In the genomic region with DNA sequence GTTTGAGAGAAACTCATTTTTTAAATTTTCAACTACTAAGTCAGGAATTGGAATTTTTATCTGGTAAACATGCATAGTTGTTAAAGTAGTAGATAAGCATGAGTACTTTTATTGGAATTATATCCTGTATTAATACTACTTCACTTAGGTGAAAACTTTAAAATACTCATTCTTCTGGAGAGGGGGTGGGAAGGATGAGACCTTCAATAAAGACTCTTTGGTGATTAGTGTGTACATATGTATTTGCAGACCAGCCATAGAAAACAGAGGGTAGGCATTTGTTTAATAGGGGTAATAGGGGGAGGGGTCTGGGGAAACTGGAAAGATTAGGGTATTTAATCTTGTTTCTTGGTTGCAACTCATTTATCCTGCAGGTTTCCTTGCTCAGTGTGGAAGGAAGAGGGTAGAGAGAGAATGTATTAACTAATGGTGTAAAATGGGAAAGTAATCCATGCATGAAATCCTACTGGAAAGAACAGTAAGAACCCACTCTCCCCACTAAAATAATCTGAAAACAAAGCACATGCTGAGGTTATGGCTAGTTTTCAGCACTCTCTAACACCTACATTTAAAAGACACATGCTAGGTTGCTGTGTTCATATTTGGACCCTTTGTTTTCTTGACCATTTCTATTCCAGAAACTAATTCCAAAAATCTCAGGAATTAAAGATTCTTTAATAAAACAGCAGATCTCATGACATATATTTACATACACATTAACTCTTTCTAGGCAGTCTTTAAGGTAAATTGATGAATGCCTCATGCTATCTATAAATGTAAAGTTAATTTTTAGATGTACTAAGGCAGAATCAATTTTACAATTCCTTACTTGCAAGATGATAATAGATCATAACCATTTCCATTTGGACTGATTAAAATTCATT, we compare ENCODE assay signal across 16 cellular contexts. TPM values are rescaled to one million over a fixed set of nuclear protein-coding genes. Genes with fewer than 3 reads are reported as not detected.
DNase-seq lines count a peak whose midpoint lies in the region; ATAC-seq, FAIRE-seq and TF ChIP-seq lines count a peak whose summit lies in the region.
"Had no signal": no experiment of that assay in that cellular context is flagged by ENCODE, and none has a peak within 500 bp of the region (broad histone marks: within the 10 kb centered on the region; RNA-seq: fewer than 3 reads in every experiment).

No MANE protein-coding gene starts in this region.

- peak; percentile 63 for FAIRE-seq in A549 (lab: Jason Lieb, UNC)

- no peaks in the 10 kb centered on the region for H3K36me3 Mint-ChIP-seq in endodermal cell (ENCODE audit: low read depth)
- H3K36me3 Mint-ChIP-seq: stimulated activated memory B cell treated with anti-CD40 and anti-IgM and Interleukin-4, amounts not matched to agents 10 μg/mL and 1 μg/mL and 100 μg/mL, for 72 hours had no signal

- CTCF ChIA-PET in A549 (lab: Yijun Ruan, JAX): interaction anchor here (1.1 kb wide), 1 partner anchor 204 kb away, joined by 3 read pairs; no protein-coding TSS in a partner anchor

- H3K4me3 Mint-ChIP-seq in endodermal cell: peak overlapping the region; percentile 51
- H3K4me3 Mint-ChIP-seq: activated T-cell treated with anti-CD3 and anti-CD28 coated beads, Interleukin-2, amount 50 U/mL, for 72 hours; effector memory CD8-positive, alpha-beta T cell; stimulated activated memory B cell treated with anti-CD40 and anti-IgM and Interleukin-4, amounts not matched to agents 10 μg/mL and 1 μg/mL and 100 μg/mL, for 72 hours had no signal

- POLR2A ChIA-PET in A549 (lab: Yijun Ruan, JAX): interaction anchor here (0.7 kb wide), 1 partner anchor 16 kb away, joined by 3 read pairs; no protein-coding TSS in a partner anchor

- peaks cover 22% of the 10 kb centered on the region for H3K4me1 Mint-ChIP-seq in endodermal cell

- TF ChIP-seq CTCF in A549 (IDR thresholded peaks at IDR 0.05) (no peak), GM12875 (IDR thresholded peaks at IDR 0.05; ENCODE audit: borderline replicate concordance, insufficient read depth, low read depth, low read length) (no peak), endodermal cell (conservative IDR thresholded peaks at IDR 0.05) (no peak), brain microvascular endothelial cell (IDR thresholded peaks at IDR 0.05; ENCODE audit: low read depth, low read length, missing control alignments) (no peak)

- H3K36me3 ChIP-seq in endodermal cell (ENCODE audit: control insufficient read depth, insufficient read depth, low read length) (no peaks in the 10 kb centered on the region), brain microvascular endothelial cell (replicated peaks) (no peaks in the 10 kb centered on the region)

- H3K27ac ChIP-seq in A549 (peak overlapping the region; percentile 75 to 94), endodermal cell (ENCODE audit: low read depth, low read length) (peak overlapping the region; percentile 24), brain microvascular endothelial cell (no peak overlapping the region)

- H3K27me3 ChIP-seq in endodermal cell (ENCODE audit: control insufficient read depth, insufficient read depth, low read length, poor library complexity, severe bottlenecking): no peaks in the 10 kb centered on the region
- H3K27me3 ChIP-seq in brain microvascular endothelial cell (replicated peaks): no peaks in the 10 kb centered on the region

- peak overlapping the region; percentile 80; the same call in 2 of the 3 replicates for H3K4me3 ChIP-seq in A549
- peak overlapping the region; percentile 36 for H3K4me3 ChIP-seq in GM12875 (ENCODE audit: low read depth, low read length)
- peak overlapping the region; percentile 99 for H3K4me3 ChIP-seq in endodermal cell (ENCODE audit: low read length)
- H3K4me3 ChIP-seq in brain microvascular endothelial cell (ENCODE audit: low read depth, low read length): no peak overlapping the region
- H3K4me3 ChIP-seq: lung had no signal

- in situ Hi-C loops in brain microvascular endothelial cell (cut with HindIII; ENCODE audit: low pct_ligation_motif_present, low sequenced_read_pairs): no loop called here

- H3K4me1 ChIP-seq in A549: peaks cover 34% of the 10 kb centered on the region
- no peaks in the 10 kb centered on the region for H3K4me1 ChIP-seq in endodermal cell (ENCODE audit: control insufficient read depth, insufficient read depth, low read length)

- H3K9me3 ChIP-seq in A549: no peaks in the 10 kb centered on the region
- H3K9me3 ChIP-seq in endodermal cell (ENCODE audit: control insufficient read depth, low read length): no peaks in the 10 kb centered on the region

- H3K27ac Mint-ChIP-seq in endodermal cell: peak overlapping the region; percentile 77
- H3K27ac Mint-ChIP-seq: activated T-cell treated with anti-CD3 and anti-CD28 coated beads, Interleukin-2, amount 50 U/mL, for 72 hours; effector memory CD8-positive, alpha-beta T cell; stimulated activated memory B cell treated with anti-CD40 and anti-IgM and Interleukin-4, amounts not matched to agents 10 μg/mL and 1 μg/mL and 100 μg/mL, for 72 hours had no signal

- no peak for ATAC-seq in A549
- ATAC-seq in HG02870 (IDR thresholded peaks at IDR 0.05; ENCODE audit: unreplicated experiment): no peak
- ATAC-seq: activated T-cell treated with anti-CD3 and anti-CD28 coated beads, Interleukin-2, amount 50 U/mL, for 72 hours; effector memory CD8-positive, alpha-beta T cell; stimulated activated memory B cell treated with anti-CD40 and anti-IgM and Interleukin-4, amounts not matched to agents 10 μg/mL and 1 μg/mL and 100 μg/mL, for 72 hours had no signal

- TF ChIP-seq RAD21 in A549 (conservative IDR thresholded peaks at IDR 0.05 in 1 of 2, IDR thresholded peaks at IDR 0.05 in 1 of 2): no peak

- peak overlapping the region; percentile 63 for H3K9ac ChIP-seq in endodermal cell (ENCODE audit: extremely low read depth, low read length, poor library complexity, severe bottlenecking)

- H3K4me2 ChIP-seq in A549: peak overlapping the region; percentile 89

- TF ChIP-seq POLR2A in A549 (IDR thresholded peaks at IDR 0.05; ENCODE audit: low read length): no peak
- TF ChIP-seq POLR2A in erythroblast (IDR thresholded peaks at IDR 0.05; ENCODE audit: low read length): no peak

- no peak for DNase-seq in A549 (ENCODE audit: low read depth in 1 of 2, low spot score in 1 of 2)
- DNase-seq in NCI-H82 (lab: John Stamatoyannopoulos, UW): peak; percentile 94
- DNase-seq in endodermal cell: no peak
- no peak for DNase-seq in AG20443 (ENCODE audit: low spot score)
- DNase-seq in erythroblast (lab: John Stamatoyannopoulos, UW): no peak
- no peak for DNase-seq in brain microvascular endothelial cell
- DNase-seq: activated CD4-positive, alpha-beta T cell treated with anti-CD3 and anti-CD28 coated beads for 1 hour; activated T-cell treated with anti-CD3 and anti-CD28 coated beads, Interleukin-2, amount 50 U/mL, for 72 hours; effector memory CD8-positive, alpha-beta T cell; EL; NCI-H345 had no signal

- no peaks in the 10 kb centered on the region for H3K9me3 Mint-ChIP-seq in endodermal cell
- H3K9me3 Mint-ChIP-seq: activated T-cell treated with anti-CD3 and anti-CD28 coated beads, Interleukin-2, amount 50 U/mL, for 72 hours; effector memory CD8-positive, alpha-beta T cell; stimulated activated memory B cell treated with anti-CD40 and anti-IgM and Interleukin-4, amounts not matched to agents 10 μg/mL and 1 μg/mL and 100 μg/mL, for 72 hours had no signal

- no peak for TF ChIP-seq EP300 in A549 (IDR thresholded peaks at IDR 0.05)

- H3K27me3 Mint-ChIP-seq in endodermal cell (ENCODE audit: insufficient read depth): no peaks in the 10 kb centered on the region

TF ChIP-seq in A549, 52 proteins besides CTCF, POLR2A, EP300 and RAD21 (continues in another document):
- TF ChIP-seq KDM1A (IDR thresholded peaks at IDR 0.05; ENCODE audit: low read depth) (no peak), NPAS2 (CRISPR knock-in tag; IDR thresholded peaks at IDR 0.05; ENCODE audit: borderline replicate concordance) (no peak), FOXS1 (CRISPR knock-in tag; IDR thresholded peaks at IDR 0.05) (no peak), NR3C1 (IDR thresholded peaks at IDR 0.05) (no peak)
- TF ChIP-seq, protein P1, sequence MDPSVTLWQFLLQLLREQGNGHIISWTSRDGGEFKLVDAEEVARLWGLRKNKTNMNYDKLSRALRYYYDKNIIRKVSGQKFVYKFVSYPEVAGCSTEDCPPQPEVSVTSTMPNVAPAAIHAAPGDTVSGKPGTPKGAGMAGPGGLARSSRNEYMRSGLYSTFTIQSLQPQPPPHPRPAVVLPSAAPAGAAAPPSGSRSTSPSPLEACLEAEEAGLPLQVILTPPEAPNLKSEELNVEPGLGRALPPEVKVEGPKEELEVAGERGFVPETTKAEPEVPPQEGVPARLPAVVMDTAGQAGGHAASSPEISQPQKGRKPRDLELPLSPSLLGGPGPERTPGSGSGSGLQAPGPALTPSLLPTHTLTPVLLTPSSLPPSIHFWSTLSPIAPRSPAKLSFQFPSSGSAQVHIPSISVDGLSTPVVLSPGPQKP (IDR thresholded peaks at IDR 0.05; ENCODE audit: low read depth, low read length): no peak
- TF ChIP-seq, protein P2, sequence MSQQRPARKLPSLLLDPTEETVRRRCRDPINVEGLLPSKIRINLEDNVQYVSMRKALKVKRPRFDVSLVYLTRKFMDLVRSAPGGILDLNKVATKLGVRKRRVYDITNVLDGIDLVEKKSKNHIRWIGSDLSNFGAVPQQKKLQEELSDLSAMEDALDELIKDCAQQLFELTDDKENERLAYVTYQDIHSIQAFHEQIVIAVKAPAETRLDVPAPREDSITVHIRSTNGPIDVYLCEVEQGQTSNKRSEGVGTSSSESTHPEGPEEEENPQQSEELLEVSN (IDR thresholded peaks at IDR 0.05; ENCODE audit: borderline replicate concordance, low read depth): no peak

RNA-seq across cellular contexts. Expression of a gene that starts 6.2 kb away (rescaled TPM):
- polyA plus RNA-seq in A549 (2011; rRNA removed) (47.2 and 62.0 TPM in 2 replicates), A549 (2017; fragmentation: RNase III; extraction: RNeasy Plus Mini Kit Qiagen cat#74134 plus additional on column Dnase treatment) (26.7 to 30.4 TPM (median 30.1 TPM) in 3 replicates)
- polyA plus RNA-seq in A549 (2012; cell fraction: cytosol; rRNA removed): 12.0 and 12.1 TPM in 2 replicates
- polyA plus RNA-seq in A549 (2012; cell fraction: nucleus; rRNA removed): 27.3 and 36.5 TPM in 2 replicates
- 50.5 and 51.7 TPM in 2 replicates for polyA minus RNA-seq in A549 (2011; rRNA and poly(A)+ RNA removed)
- 100 to 1,000 TPM; 114 to 123 TPM for total RNA-seq in endodermal cell
- 96.3 TPM for polyA plus RNA-seq in endodermal cell (2013, experiment 1 of 2)
- polyA plus RNA-seq in endodermal cell (2013, experiment 2 of 2): 93.1 TPM

RNA-seq across cellular contexts. Expression of a gene that starts 55.3 kb away (rescaled TPM):
- polyA plus RNA-seq in A549 (2011; rRNA removed) (85.5 and 90.8 TPM in 2 replicates), A549 (2017; fragmentation: RNase III; extraction: RNeasy Plus Mini Kit Qiagen cat#74134 plus additional on column Dnase treatment) (111 to 113 TPM (median 113 TPM) in 3 replicates)
- 47.7 and 53.3 TPM in 2 replicates for polyA plus RNA-seq in A549 (2012; cell fraction: cytosol; rRNA removed)
- 25.0 and 42.5 TPM in 2 replicates for polyA plus RNA-seq in A549 (2012; cell fraction: nucleus; rRNA removed)
- polyA minus RNA-seq in A549 (2011; rRNA and poly(A)+ RNA removed): 80.3 and 83.0 TPM in 2 replicates
- total RNA-seq in endodermal cell: 100 to 1,000 TPM; 104 to 114 TPM
- 114 TPM for polyA plus RNA-seq in endodermal cell (2013, experiment 1 of 2)
- polyA plus RNA-seq in endodermal cell (2013, experiment 2 of 2): 93.4 TPM
- total RNA-seq: SK-MEL-5 had no signal
